8 cellular contexts compared by ENCODE assay signal in the genomic region with DNA sequence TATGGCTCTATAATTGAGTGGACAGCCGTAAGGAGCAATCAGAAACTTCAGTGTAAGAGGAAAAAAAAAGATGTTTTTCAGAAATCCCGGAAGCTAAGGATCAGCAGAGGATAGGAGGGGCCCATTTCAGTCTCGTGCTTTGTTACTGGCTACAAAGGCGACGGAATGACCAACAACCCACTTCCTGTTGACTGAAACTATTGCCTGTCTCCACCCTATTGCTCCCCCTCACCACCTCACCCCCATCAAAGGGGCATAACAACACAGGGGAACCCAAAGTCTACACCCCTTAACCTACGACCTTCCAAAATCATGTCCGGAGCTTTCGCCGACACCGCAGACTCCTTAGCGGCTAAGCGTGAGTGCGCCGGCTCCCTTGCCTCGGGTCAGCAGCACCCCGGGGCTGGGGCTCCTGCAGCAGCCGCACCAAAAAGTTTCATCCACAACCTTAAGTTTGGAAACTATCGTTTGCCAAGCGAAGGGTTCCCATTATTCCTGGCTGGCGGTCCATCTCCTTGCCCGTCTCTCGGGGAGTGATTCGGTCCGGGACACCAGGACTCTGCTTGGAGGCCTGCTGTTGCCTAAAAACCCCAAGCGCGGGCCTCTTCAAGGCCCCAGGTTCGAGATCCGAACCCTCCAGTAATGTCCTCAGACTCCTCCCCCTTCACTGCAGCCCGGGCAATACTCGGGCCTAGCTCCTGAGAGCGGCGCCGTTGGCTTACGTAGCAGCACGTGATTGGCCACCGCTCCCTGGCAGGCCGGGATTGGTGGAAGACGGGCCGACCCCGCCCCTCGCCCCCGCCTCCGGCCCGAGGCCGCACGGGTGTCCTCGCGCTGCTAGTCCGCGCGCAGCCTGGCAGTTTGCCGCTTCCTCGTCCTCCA. TPM values are rescaled to one million over a fixed set of nuclear protein-coding genes. Genes with fewer than 3 reads are reported as not detected.
DNase-seq lines count a peak whose midpoint lies in the region; ATAC-seq, FAIRE-seq and TF ChIP-seq lines count a peak whose summit lies in the region.

A gene (plus strand): TSS at position 840 of the 882 bp plus-strand sequence. CDS start 53 bp downstream, outside the sequence.

- ATAC-seq in natural killer cell: peak; percentile 79 to 94 (median 85)

- peak; percentile 100 for FAIRE-seq in H54 (lab: Jason Lieb, UNC)

- no peaks in the 10 kb centered on the region for H3K27me3 ChIP-seq in Loucy (ENCODE audit: insufficient read depth, low read length, poor library complexity, severe bottlenecking)

- peaks cover 61% of the 10 kb centered on the region for H3K79me2 ChIP-seq in Loucy (ENCODE audit: insufficient read depth, low read length)

- H3F3A ChIP-seq in Loucy (ENCODE audit: low read depth): no peaks in the 10 kb centered on the region

- H3K4me1 ChIP-seq in Loucy (ENCODE audit: insufficient read depth, low read length, poor library complexity, severe bottlenecking): peaks cover 50% of the 10 kb centered on the region

- TF ChIP-seq CTCF in Loucy (conservative IDR thresholded peaks at IDR 0.05; ENCODE audit: low read length): no peak
- TF ChIP-seq CTCF in natural killer cell (IDR thresholded peaks at IDR 0.05): no peak

- peaks cover 69% of the 10 kb centered on the region in 2 donors for H3K4me1 Mint-ChIP-seq in natural killer cell

- H3K4me3 ChIP-seq in Loucy (ENCODE audit: low read length, poor library complexity, severe bottlenecking): peak within 1 kb of the TSS; percentile 96

- H3K36me3 ChIP-seq in Loucy (ENCODE audit: insufficient read depth, low read length): no peaks in the 10 kb centered on the region

- no peaks in the 10 kb centered on the region for H3K27me3 Mint-ChIP-seq in natural killer cell (ENCODE audit: low read depth in 2 of 2)

- peak; percentile 98 for DNase-seq in EL
- DNase-seq in H54 (ENCODE audit: insufficient read length, low spot score): peak; percentile 99
- peak; percentile 98 for DNase-seq in activated T-helper 9 cell treated with anti-CD3 and anti-CD28 coated beads, Interleukin-2, amount 50 U/mL, for 16 hours (ENCODE audit: low read depth)
- peak; percentile 97 for DNase-seq in fibroblast of peridontal ligament (ENCODE audit: extremely low read depth)
- peak; percentile 100 for DNase-seq in natural killer cell
- DNase-seq in stimulated activated naive CD4-positive, alpha-beta T cell treated with Interleukin-2 at 50 U/mL for 16 hours (lab: John Stamatoyannopoulos, UW): peak; percentile 97

- intact Hi-C loops in natural killer cell (cut with micrococcal nuclease): loop anchor here (1.0 to 10.0 kb wide), 5 partner anchors 60 to 249 kb away; a partner anchor contains a TSS

- peaks cover 44% of the 10 kb centered on the region for H4K20me1 ChIP-seq in Loucy (ENCODE audit: insufficient read depth, low read length, poor library complexity, severe bottlenecking)

- peak within 1 kb of the TSS; percentile 98 for H3K9ac ChIP-seq in Loucy (ENCODE audit: low read depth, low read length, poor library complexity, severe bottlenecking)

- H3K27ac Mint-ChIP-seq in natural killer cell: peak within 1 kb of the TSS; percentile 92 to 100

- no peaks in the 10 kb centered on the region for H3K9me3 ChIP-seq in Loucy (ENCODE audit: insufficient read depth, low read depth, low read length)

- no peaks in the 10 kb centered on the region for H3K9me3 Mint-ChIP-seq in natural killer cell

- no peaks in the 10 kb centered on the region for H3K36me3 Mint-ChIP-seq in natural killer cell

- TF ChIP-seq POLR2A in H54 (IDR thresholded peaks at IDR 0.05; ENCODE audit: low read depth, low read length) (peak; percentile 97), Raji (IDR thresholded peaks at IDR 0.05; ENCODE audit: insufficient read depth, low read depth, low read length) (peak; percentile 94)

- H3K9me2 ChIP-seq in Loucy (replicated peaks; ENCODE audit: low read depth, low read length): no peaks in the 10 kb centered on the region

- peak within 1 kb of the TSS; percentile 96 for H3K4me3 Mint-ChIP-seq in natural killer cell

- H2AFZ ChIP-seq in Loucy (ENCODE audit: low read length): peak within 1 kb of the TSS; percentile 94

- H3K4me2 ChIP-seq in Loucy (ENCODE audit: low read depth, low read length, poor library complexity, severe bottlenecking): peak within 1 kb of the TSS; percentile 97

RNA-seq across cellular contexts. Expression of the gene that starts here (rescaled TPM):
- total RNA-seq in natural killer cell: 100 to 1,000 TPM; 128 to 147 (median 136) TPM

Comparison
In these comparisons a context has a peak if more than half of its experiments do, and no peak if none do; other contexts are left out.
1. Peak in every context shown above with its lines: DNase-seq, ATAC-seq and H3K4me3 ChIP-seq.